ENCODE assay signal across 10 cellular contexts in genomic region chr1:51504806-51505525, GRCh38. TPM values are rescaled to one million over a fixed set of nuclear protein-coding genes. Genes with fewer than 3 reads are reported as not detected.
A peak's percentile ranks its signal among the peaks of the same experiment; 100 is the strongest.
DNase-seq lines count a peak whose midpoint lies in the region; ATAC-seq lines count a peak whose summit lies in the region.
"Had no signal": no experiment of that assay in that cellular context is flagged by ENCODE, and none has a peak within 500 bp of the region (broad histone marks: within the 10 kb centered on the region; RNA-seq: fewer than 3 reads in every experiment).

No MANE protein-coding gene starts in this region.

- ATAC-seq in GM18499 (IDR thresholded peaks at IDR 0.05; ENCODE audit: insufficient read depth, unreplicated experiment) (peak; percentile 37), GM19324 (IDR thresholded peaks at IDR 0.05; ENCODE audit: low FRiP score, unreplicated experiment) (peak; percentile 43), HG03196 (IDR thresholded peaks at IDR 0.05; ENCODE audit: unreplicated experiment) (peak; percentile 48), GM19455 (IDR thresholded peaks at IDR 0.05; ENCODE audit: unreplicated experiment) (no peak), Right ventricle myocardium superior (ENCODE audit: poor library complexity) (no peak), GM19328 (IDR thresholded peaks at IDR 0.05; ENCODE audit: unreplicated experiment) (no peak)

- DNase-seq in amniotic epithelial cell (ENCODE audit: low read depth) (peak; percentile 6), NK-92 (lab: John Stamatoyannopoulos, UW; ENCODE audit: unreplicated experiment) (no peak), Right ventricle myocardium superior (no peak)
- DNase-seq: DMS79, NCI-H774 had no signal

- intact Hi-C loops in Right ventricle myocardium superior (cut with DNase I) = no loop called here

RNA-seq across cellular contexts. Expression of gene EPS15, which starts 14.1 kb away (rescaled TPM):
- total RNA-seq in Right ventricle myocardium superior = 72.5 TPM

Comparison
In these comparisons a context has a peak if more than half of its experiments do, and no peak if none do; other contexts are left out.
1. ATAC-seq: peak in GM18499 (single experiment), GM19324 (single experiment) and HG03196 (single experiment); none in GM19455 (single experiment), Right ventricle myocardium superior (single experiment) and GM19328 (single experiment).